Comparison of ENCODE assay signal across 8 cellular contexts in genomic region chr3:107431298-107432012, GRCh38. TPM values are rescaled to one million over a fixed set of nuclear protein-coding genes. Genes with fewer than 3 reads are reported as not detected.
A peak's percentile ranks its signal among the peaks of the same experiment; 100 is the strongest.
DNase-seq lines count a peak whose midpoint lies in the region; ATAC-seq and TF ChIP-seq lines count a peak whose summit lies in the region.

No MANE protein-coding gene starts in this region.

- peaks cover 10% of the 10 kb centered on the region for H3K4me1 Mint-ChIP-seq in endodermal cell

- no peaks in the 10 kb centered on the region for H3K9me3 Mint-ChIP-seq in endodermal cell

- H3K36me3 Mint-ChIP-seq in endodermal cell (ENCODE audit: low read depth) = no peaks in the 10 kb centered on the region

- H3K27me3 ChIP-seq in endodermal cell (ENCODE audit: control insufficient read depth, insufficient read depth, low read length, poor library complexity, severe bottlenecking) (peaks cover 8% of the 10 kb centered on the region), mesenchymal stem cell (ENCODE audit: control insufficient read depth in 1 of 2, insufficient read depth in 1 of 2, low read length in 2 of 2) (no peaks in the 10 kb centered on the region)

- H4K91ac ChIP-seq in mesenchymal stem cell (ENCODE audit: low read length) = peak overlapping the region; percentile 99

- H3K4me3 ChIP-seq in endodermal cell (ENCODE audit: low read length) (peak overlapping the region; percentile 84), mesenchymal stem cell (ENCODE audit: insufficient read depth in 1 of 2, low read depth in 1 of 2, low read length in 2 of 2) (peak overlapping the region; percentile 82 to 89)

- 1 to 2% methylated on average over 24 to 79 of the region's 80 CpGs for WGBS in endodermal cell (ENCODE audit: insufficient coverage in 1 of 2, insufficient read length in 1 of 2), 2 experiments
- 1% methylated on average over 62 of the region's 80 CpGs for WGBS in mesenchymal stem cell

- H3K9me3 ChIP-seq in endodermal cell (ENCODE audit: control insufficient read depth, low read length) = no peaks in the 10 kb centered on the region
- no peaks in the 10 kb centered on the region for H3K9me3 ChIP-seq in mesenchymal stem cell (ENCODE audit: control insufficient read depth, low read length)

- H3K36me3 ChIP-seq in endodermal cell (ENCODE audit: control insufficient read depth, insufficient read depth, low read length) = no peaks in the 10 kb centered on the region
- no peaks in the 10 kb centered on the region for H3K36me3 ChIP-seq in mesenchymal stem cell (ENCODE audit: control insufficient read depth in 1 of 2, insufficient read depth in 2 of 2, low read depth in 1 of 2, low read length in 2 of 2)

- ATAC-seq in GM19025 (IDR thresholded peaks at IDR 0.05; ENCODE audit: low read depth, unreplicated experiment) (peak; percentile 68), HG03135 (IDR thresholded peaks at IDR 0.05; ENCODE audit: unreplicated experiment) (peak; percentile 59)

- H3K4ac ChIP-seq in mesenchymal stem cell (ENCODE audit: low read depth in 1 of 2, low read length in 2 of 2) = peak overlapping the region; percentile 83 to 91

- H3K18ac ChIP-seq in mesenchymal stem cell (ENCODE audit: low read depth in 1 of 2, low read length in 2 of 2) = peak overlapping the region; percentile 82 to 96

- H3K14ac ChIP-seq in mesenchymal stem cell (ENCODE audit: low read length in 2 of 2) = peak overlapping the region in 1 of 2 experiments; percentile 73

- H3K27ac ChIP-seq in endodermal cell (ENCODE audit: low read depth, low read length) = peak overlapping the region; percentile 56
- peak overlapping the region; percentile 56 for H3K27ac ChIP-seq in mesenchymal stem cell (ENCODE audit: low read length, poor library complexity, severe bottlenecking)

- DNase-seq in C1 segment of cervical spinal cord (lab: John Stamatoyannopoulos, UW) (peak in 13 of 14 donors; percentile 22 to 86 (median 61)), NCI-H82 (lab: John Stamatoyannopoulos, UW) (peak; percentile 83), endodermal cell (peak; percentile 94), mesenchymal stem cell (peak; percentile 80)
- peak; percentile 12 to 30 (median 22) for DNase-seq in activated CD8-positive, alpha-beta memory T cell treated with anti-CD3 and anti-CD28 coated beads for 48 hours (ENCODE audit: low read depth in 2 of 3, low spot score in 2 of 3)
- DNase-seq in stimulated activated CD8-positive, alpha-beta memory T cell treated with anti-CD3 and anti-CD28 coated beads, Interleukin-7, amount 100 ng/mL, for 24 hours (ENCODE audit: low read depth) = peak; percentile 10

- no peak overlapping the region for H2AK5ac ChIP-seq in mesenchymal stem cell (ENCODE audit: low read length, severe bottlenecking)

- H3K4me3 Mint-ChIP-seq in endodermal cell = peak overlapping the region; percentile 73

- H2BK12ac ChIP-seq in mesenchymal stem cell (ENCODE audit: low read length in 2 of 2) = peak overlapping the region; percentile 14 to 38

- H3K23ac ChIP-seq in mesenchymal stem cell (ENCODE audit: low read length in 2 of 2) = peak overlapping the region in 1 of 2 experiments; percentile 87

- peak overlapping the region; percentile 82 for H2BK15ac ChIP-seq in mesenchymal stem cell (ENCODE audit: low read depth, poor library complexity, severe bottlenecking)

- H2BK120ac ChIP-seq in mesenchymal stem cell (ENCODE audit: low read depth, low read length) = peak overlapping the region; percentile 96

- TF ChIP-seq CTCF in endodermal cell (conservative IDR thresholded peaks at IDR 0.05) = no peak

- H3K9ac ChIP-seq in endodermal cell (ENCODE audit: extremely low read depth, low read length, poor library complexity, severe bottlenecking) = peak overlapping the region; percentile 67
- peak overlapping the region; percentile 88 for H3K9ac ChIP-seq in mesenchymal stem cell (ENCODE audit: low read length)

- H2AFZ ChIP-seq in mesenchymal stem cell (ENCODE audit: low read depth, low read length) = peak overlapping the region; percentile 91

- peak overlapping the region; percentile 83 for H4K8ac ChIP-seq in mesenchymal stem cell (ENCODE audit: low read length)

- peak overlapping the region; percentile 22 for H2BK5ac ChIP-seq in mesenchymal stem cell (ENCODE audit: low read depth, low read length, poor library complexity, severe bottlenecking)

- H3K4me1 ChIP-seq in endodermal cell (ENCODE audit: control insufficient read depth, insufficient read depth, low read length) (peaks cover 15% of the 10 kb centered on the region), mesenchymal stem cell (ENCODE audit: control insufficient read depth, insufficient read depth, low read depth, low read length) (peaks cover 6% of the 10 kb centered on the region)

- peak overlapping the region; percentile 97 for H3K4me2 ChIP-seq in mesenchymal stem cell (ENCODE audit: low read length, poor library complexity, severe bottlenecking)

- no peaks in the 10 kb centered on the region for H3K79me1 ChIP-seq in mesenchymal stem cell (replicated peaks; ENCODE audit: low read length, poor library complexity, severe bottlenecking)

- H3K27me3 Mint-ChIP-seq in endodermal cell (ENCODE audit: insufficient read depth) = peaks cover 11% of the 10 kb centered on the region

- peak overlapping the region; percentile 99 for H3K27ac Mint-ChIP-seq in endodermal cell

RNA-seq across cellular contexts. Expression of gene CCDC54, which starts 54.2 kb away (rescaled TPM):
- not detected for total RNA-seq in endodermal cell
- polyA plus RNA-seq in endodermal cell (2013, experiment 1 of 2) = not detected
- polyA plus RNA-seq in endodermal cell (2013, experiment 2 of 2) = not detected
- polyA plus RNA-seq in mesenchymal stem cell (2013, experiment 1 of 2) = not detected
- polyA plus RNA-seq in mesenchymal stem cell (2013, experiment 2 of 2) = not detected

Comparison
In these comparisons a context has a peak if more than half of its experiments do, and no peak if none do; other contexts are left out.
1. Peak in every context shown above with its lines: DNase-seq, ATAC-seq, H3K4me3 ChIP-seq and H3K27ac ChIP-seq.
2. DNase-seq: peak in every context shown above with its lines; median percentile 94 in endodermal cell; 83 in NCI-H82; 80 in mesenchymal stem cell; 61 in C1 segment of cervical spinal cord; 22 in activated CD8-positive, alpha-beta memory T cell treated with anti-CD3 and anti-CD28 coated beads for 48 hours; 10 in stimulated activated CD8-positive, alpha-beta memory T cell treated with anti-CD3 and anti-CD28 coated beads, Interleukin-7, amount 100 ng/mL, for 24 hours.